Comparison of ENCODE assay signal across 12 cellular contexts in genomic region chr9:33229359-33230120, GRCh38. TPM values are rescaled to one million over a fixed set of nuclear protein-coding genes. Genes with fewer than 3 reads are reported as not detected.
DNase-seq lines count a peak whose midpoint lies in the region; ATAC-seq and TF ChIP-seq lines count a peak whose summit lies in the region.
"Had no signal": no experiment of that assay in that cellular context is flagged by ENCODE, and none has a peak within 500 bp of the region (broad histone marks: within the 10 kb centered on the region; RNA-seq: fewer than 3 reads in every experiment).

No MANE protein-coding gene starts in this region.

- no peaks in the 10 kb centered on the region for H3K9me3 ChIP-seq in thyroid gland

- no peak for TF ChIP-seq POLR2A in thyroid gland (IDR thresholded peaks at IDR 0.05)

- H3K4me3 ChIP-seq in thyroid gland (replicated peaks in 1 of 3), result no peak overlapping the region

- WGBS in thyroid gland, 2 donors, result 74 to 75% methylated on average over 9 of the region's 9 CpGs

- intact Hi-C loops in thyroid gland (cut with DNase I), result no loop called here

- peak; percentile 27 for DNase-seq in NCI-H82 (lab: John Stamatoyannopoulos, UW)
- no peak for DNase-seq in NCI-H82 treated with DMSO at 0.1 percent for 48 hours (lab: John Stamatoyannopoulos, UW; ENCODE audit: unreplicated experiment)
- peak; percentile 36 for DNase-seq in NCI-H460 (ENCODE audit: extremely low read depth, low read depth)
- peak; percentile 19 to 24 for DNase-seq in thyroid gland
- no peak for DNase-seq in epidermal melanocyte (ENCODE audit: insufficient read length, low spot score)
- no peak for DNase-seq in Ammon's horn (ENCODE audit: low spot score)

- H3K27me3 ChIP-seq in thyroid gland, result no peaks in the 10 kb centered on the region

- peak overlapping the region in 1 of 3 donors; percentile 5 for H3K27ac ChIP-seq in thyroid gland
- H3K27ac ChIP-seq: HL-60 had no signal

- TF ChIP-seq CTCF in thyroid gland (IDR thresholded peaks at IDR 0.05), result peak in 1 of 6 experiments; percentile 22

- peaks cover 0 to 21% of the 10 kb centered on the region in 2 donors for H3K4me1 ChIP-seq in thyroid gland

- H3K36me3 ChIP-seq in thyroid gland, result no peaks in the 10 kb centered on the region

- ATAC-seq in esophagus mucosa (peak; percentile 86), GM18520 (IDR thresholded peaks at IDR 0.05; ENCODE audit: unreplicated experiment) (no peak)
- ATAC-seq: stimulated activated effector memory CD8-positive, alpha-beta T cell treated with anti-CD3 and anti-CD28 coated beads, Interleukin-12 subunit alpha, Interleukin-12 subunit beta, amount 100 ng/mL, for 72 hours had no signal

RNA-seq across cellular contexts. Expression of gene SPINK4, which starts 10.4 kb away (rescaled TPM):
- not detected in 2 replicates for total RNA-seq in NCI-H460 (2014; rRNA removed; shearing (Covaris generic))
- not detected in 2 replicates for polyA plus RNA-seq in NCI-H460 (2014; cell fraction: nucleus; rRNA removed)
- total RNA-seq in esophagus mucosa (not detected), thyroid gland (not detected)
- total RNA-seq: glomerular endothelial cell, osteocyte had no signal

RNA-seq across cellular contexts. Expression of gene BAG1, which starts 35.0 kb away (rescaled TPM):
- 33.3 and 34.9 TPM in 2 replicates for total RNA-seq in NCI-H460 (2014; rRNA removed; shearing (Covaris generic))
- polyA plus RNA-seq in NCI-H460 (2014; cell fraction: nucleus; rRNA removed), result 102 and 108 TPM in 2 replicates
- 95.3 TPM for total RNA-seq in esophagus mucosa
- total RNA-seq in thyroid gland, result 100 to 1,000 TPM in 2 of 4 donors, 10 to 100 TPM in 2; 72.0 to 135 (median 99.3) TPM

RNA-seq across cellular contexts. Expression of gene CHMP5, which starts 35.3 kb away (rescaled TPM):
- total RNA-seq in NCI-H460 (2014; rRNA removed; shearing (Covaris generic)), result 93.7 and 94.5 TPM in 2 replicates
- 45.9 and 48.4 TPM in 2 replicates for polyA plus RNA-seq in NCI-H460 (2014; cell fraction: nucleus; rRNA removed)
- total RNA-seq in esophagus mucosa (46.6 TPM), thyroid gland (10 to 100 TPM; 55.1 to 78.2 (median 60.3) TPM)

Comparison
In these comparisons a context has a peak if more than half of its experiments do, and no peak if none do; other contexts are left out.
1. DNase-seq: peak in NCI-H82 (single experiment), NCI-H460 (single experiment) and thyroid gland (2 of 2); none in NCI-H82 treated with DMSO at 0.1 percent for 48 hours (single experiment), epidermal melanocyte (single experiment) and Ammon's horn (single experiment).